18 cellular contexts compared by ENCODE assay signal in the genomic region with DNA sequence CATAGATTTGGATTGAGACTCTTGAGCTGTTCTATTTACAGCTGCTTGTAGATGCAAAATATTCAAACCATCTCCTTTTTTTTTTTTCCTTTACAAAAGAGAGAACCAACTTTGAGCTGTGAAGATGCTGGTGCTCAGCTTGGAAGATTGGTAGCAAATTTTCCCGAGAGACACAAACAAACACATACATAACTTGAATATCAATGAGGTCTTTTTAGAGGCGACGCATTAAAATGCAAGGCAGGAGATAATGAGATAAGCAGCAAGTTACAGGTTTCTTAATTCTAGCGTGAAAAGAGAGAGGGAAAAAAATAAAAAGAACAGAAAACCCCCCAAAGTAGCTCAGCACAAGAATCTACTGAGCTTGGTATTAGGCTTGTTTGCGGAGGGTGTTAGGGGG.
DNase-seq lines count a peak whose midpoint lies in the region; ATAC-seq and TF ChIP-seq lines count a peak whose summit lies in the region.
"Had no signal": no experiment of that assay in that cellular context is flagged by ENCODE, and none has a peak within 500 bp of the region (broad histone marks: within the 10 kb centered on the region; RNA-seq: fewer than 3 reads in every experiment).

No MANE protein-coding gene starts in this region.

- TF ChIP-seq CTCF in GM23338 (conservative IDR thresholded peaks at IDR 0.05; ENCODE audit: low read depth in 2 of 2), result no peak
- TF ChIP-seq CTCF in dorsolateral prefrontal cortex (IDR thresholded peaks at IDR 0.05 in 54 of 56, conservative IDR thresholded peaks at IDR 0.05 in 2 of 56; ENCODE audit: low read depth in 1 of 56, partially characterized antibody in 56 of 56), result no peak

- no peaks in the 10 kb centered on the region for H3F3A ChIP-seq in GM23338 (replicated peaks; ENCODE audit: low read depth)

- no peaks in the 10 kb centered on the region for H4K20me1 ChIP-seq in GM23338 (replicated peaks; ENCODE audit: insufficient read depth)

- no peak overlapping the region for H3K4me3 Mint-ChIP-seq in GM23338
- H3K4me3 Mint-ChIP-seq: B cell; CD8-positive, alpha-beta T cell; HFFc6 had no signal

- no peaks in the 10 kb centered on the region for H3K9me2 ChIP-seq in GM23338 (ENCODE audit: insufficient read depth)

- peak overlapping the region; percentile 17; the same call in 1 of the 2 replicates for H3K4me2 ChIP-seq in GM23338

- H3K27ac ChIP-seq in GM23338 (ENCODE audit: low read depth), result no peak overlapping the region
- peak overlapping the region; percentile 30 to 99 (median 95) for H3K27ac ChIP-seq in dorsolateral prefrontal cortex
- peak overlapping the region; percentile 94 for H3K27ac ChIP-seq in substantia nigra (ENCODE audit: low read depth, low read length, poor library complexity, severe bottlenecking)
- H3K27ac ChIP-seq: C4-2B had no signal

- H3K36me3 Mint-ChIP-seq in GM23338 (ENCODE audit: low read depth), result no peaks in the 10 kb centered on the region
- H3K36me3 Mint-ChIP-seq: CD8-positive, alpha-beta T cell had no signal

- no peaks in the 10 kb centered on the region; the same call in 2 of the 3 replicates for H3K9me3 Mint-ChIP-seq in GM23338
- H3K9me3 Mint-ChIP-seq: CD8-positive, alpha-beta T cell; HFFc6 had no signal

- no peak overlapping the region for H2AFZ ChIP-seq in GM23338

- H3K4me3 ChIP-seq in GM23338 (no peak overlapping the region), dorsolateral prefrontal cortex (peak overlapping the region in 17 of 59 donors; percentile 2 to 40 (median 23))

- H3K4me1 Mint-ChIP-seq in GM23338, result peaks cover 12% of the 10 kb centered on the region
- H3K4me1 Mint-ChIP-seq: B cell had no signal

- H3K36me3 ChIP-seq in GM23338 (ENCODE audit: insufficient read depth), result no peaks in the 10 kb centered on the region

- no peak overlapping the region for H3K27ac Mint-ChIP-seq in GM23338
- H3K27ac Mint-ChIP-seq: B cell; CD8-positive, alpha-beta T cell; HFFc6 had no signal

- no peaks in the 10 kb centered on the region for H3K27me3 ChIP-seq in GM23338 (ENCODE audit: insufficient read depth)
- H3K27me3 ChIP-seq in dorsolateral prefrontal cortex, result no peaks in the 10 kb centered on the region

- no peaks in the 10 kb centered on the region for H3K79me2 ChIP-seq in GM23338 (replicated peaks; ENCODE audit: insufficient read depth)

- no peak for ATAC-seq in GM23338
- no peak for ATAC-seq in GM21619 (IDR thresholded peaks at IDR 0.05; ENCODE audit: unreplicated experiment)
- ATAC-seq: CD8-positive, alpha-beta T cell; HepG2 had no signal

- peaks cover 14% of the 10 kb centered on the region for H3K4me1 ChIP-seq in GM23338 (ENCODE audit: insufficient read depth)

- DNase-seq in GM23338 (ENCODE audit: low spot score) (no peak), dorsolateral prefrontal cortex (no peak), medulla oblongata (ENCODE audit: extremely low spot score) (peak; percentile 65), substantia nigra (lab: John Stamatoyannopoulos, UW) (no peak), SW 1271 (lab: John Stamatoyannopoulos, UW) (no peak), MV-4-11 (lab: John Stamatoyannopoulos, UW) (no peak)
- no peak for DNase-seq in stimulated activated naive CD4-positive, alpha-beta T cell treated with Interleukin-2 at 50 U/mL for 16 hours (lab: John Stamatoyannopoulos, UW)
- DNase-seq: ACHN; CD8-positive, alpha-beta T cell; COR-L47; DND-41; GF-D8; HCEC 1CT; HFFc6 had no signal

- intact Hi-C loops in dorsolateral prefrontal cortex (cut with DNase I), result no loop called here

- no peaks in the 10 kb centered on the region for H3K27me3 Mint-ChIP-seq in GM23338 (ENCODE audit: insufficient read depth, low read depth, poor library complexity)

TF ChIP-seq in GM23338, 12 proteins besides CTCF, POLR2A, EP300 and RAD21:
- no peak for TF ChIP-seq EZH2 (IDR thresholded peaks at IDR 0.05; ENCODE audit: low read depth, unreplicated experiment)
- no peak for TF ChIP-seq EZH2phosphoT487 (IDR thresholded peaks at IDR 0.05; ENCODE audit: unreplicated experiment)
- TF ChIP-seq STAT1 (IDR thresholded peaks at IDR 0.05; ENCODE audit: unreplicated experiment), result no peak
- TF ChIP-seq, protein P1, sequence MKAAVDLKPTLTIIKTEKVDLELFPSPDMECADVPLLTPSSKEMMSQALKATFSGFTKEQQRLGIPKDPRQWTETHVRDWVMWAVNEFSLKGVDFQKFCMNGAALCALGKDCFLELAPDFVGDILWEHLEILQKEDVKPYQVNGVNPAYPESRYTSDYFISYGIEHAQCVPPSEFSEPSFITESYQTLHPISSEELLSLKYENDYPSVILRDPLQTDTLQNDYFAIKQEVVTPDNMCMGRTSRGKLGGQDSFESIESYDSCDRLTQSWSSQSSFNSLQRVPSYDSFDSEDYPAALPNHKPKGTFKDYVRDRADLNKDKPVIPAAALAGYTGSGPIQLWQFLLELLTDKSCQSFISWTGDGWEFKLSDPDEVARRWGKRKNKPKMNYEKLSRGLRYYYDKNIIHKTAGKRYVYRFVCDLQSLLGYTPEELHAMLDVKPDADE (IDR thresholded peaks at IDR 0.05), result no peak
- no peak for TF ChIP-seq ZNF331 (CRISPR knock-in tag; IDR thresholded peaks at IDR 0.05; ENCODE audit: low read depth)
- TF ChIP-seq ZNF114 (CRISPR knock-in tag; IDR thresholded peaks at IDR 0.05), result no peak
